1 cellular context compared by ENCODE assay signal in genomic region chr22:38291201-38291777, GRCh38.
TF ChIP-seq lines count a peak whose summit lies in the region.

No MANE protein-coding gene starts in this region.

TF ChIP-seq in GM12878, 131 proteins besides CTCF, POLR2A, EP300 and RAD21 (continued from another document):
- TF ChIP-seq USF2 (IDR thresholded peaks at IDR 0.05; ENCODE audit: borderline replicate concordance, low read depth, low read length): no peak
- TF ChIP-seq ZNF24 (IDR thresholded peaks at IDR 0.05): no peak
- 0 out of 2 replicates have a peak, but pooled peaks have one; percentile 56 for TF ChIP-seq POLR2AphosphoS5 (IDR thresholded peaks at IDR 0.05; ENCODE audit: low read length)
- no peak for TF ChIP-seq BHLHE40 (IDR thresholded peaks at IDR 0.05; ENCODE audit: borderline replicate concordance in 1 of 2, low read depth in 2 of 2, low read length in 1 of 2)
- no peak for TF ChIP-seq FOXK2 (IDR thresholded peaks at IDR 0.05)
- TF ChIP-seq ZNF217 (IDR thresholded peaks at IDR 0.05): no peak
- TF ChIP-seq PRDM15 (CRISPR knock-in tag; IDR thresholded peaks at IDR 0.05): no peak
- no peak for TF ChIP-seq SMARCA5 (IDR thresholded peaks at IDR 0.05)
